Comparison of ENCODE assay signal across 9 cellular contexts in genomic region chr4:88414755-88415154, GRCh38.
"Had no signal": no experiment of that assay in that cellular context is flagged by ENCODE, and none has a peak within 500 bp of the region (broad histone marks: within the 10 kb centered on the region; RNA-seq: fewer than 3 reads in every experiment).

No MANE protein-coding gene starts in this region.

- H3K27ac ChIP-seq: GM23248, HL-60 had no signal

- DNase-seq: GM23248, GOT3, H7, KG1 had no signal

- H3K9ac ChIP-seq: GM23248 had no signal

- H3K4me1 Mint-ChIP-seq: IgD-negative memory B cell had no signal

- H3K4me1 ChIP-seq: HAP-1 had no signal

- H3K4me3 Mint-ChIP-seq: IgD-negative memory B cell had no signal

- H3K27ac Mint-ChIP-seq: IgD-negative memory B cell had no signal

- H2AFZ ChIP-seq: GM23248 had no signal

- H3K27me3 Mint-ChIP-seq: IgD-negative memory B cell had no signal

- ATAC-seq: HCT116, HepG2 had no signal

- H3K9me3 Mint-ChIP-seq: IgD-negative memory B cell had no signal

- H3K4me3 ChIP-seq: GM23248, HAP-1 had no signal

- H3K9me3 ChIP-seq: HAP-1 had no signal
